ENCODE assay signal across 17 cellular contexts in the genomic region with DNA sequence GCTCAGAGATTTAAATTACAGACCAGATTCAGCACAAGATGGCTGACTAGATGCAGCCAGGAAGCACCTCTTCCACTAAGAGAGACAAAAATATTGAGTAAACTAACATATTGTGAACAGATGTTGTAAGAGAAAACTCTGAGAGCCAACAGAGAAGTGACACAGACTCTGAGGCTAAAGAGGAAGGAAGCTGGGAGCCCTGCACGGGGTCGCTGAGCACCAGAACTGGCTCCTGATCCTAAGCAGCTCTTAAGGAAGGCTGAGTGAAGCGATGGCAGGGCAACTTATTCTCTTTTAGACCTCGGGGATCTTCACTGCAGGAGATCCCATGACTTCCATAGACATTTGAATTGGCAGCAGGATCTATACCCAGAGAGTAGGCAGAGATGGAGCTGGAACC.
"Had no signal": no experiment of that assay in that cellular context is flagged by ENCODE, and none has a peak within 500 bp of the region (broad histone marks: within the 10 kb centered on the region; RNA-seq: fewer than 3 reads in every experiment).

No MANE protein-coding gene starts in this region.

- H3K9me3 ChIP-seq: lower lobe of right lung, neutrophil, right atrium auricular region, suprapubic skin had no signal

- H3K4me3 Mint-ChIP-seq: activated CD8-positive, alpha-beta T cell treated with anti-CD3 and anti-CD28 coated beads for 36 hours; activated naive CD8-positive, alpha-beta T cell treated with anti-CD3 and anti-CD28 coated beads, Interleukin-2, amount 50 U/mL, for 24 hours; immature natural killer cell; naive thymus-derived CD4-positive, alpha-beta T cell; type B pancreatic cell had no signal

- H3K27ac ChIP-seq: esophagus squamous epithelium, lower lobe of right lung, neutrophil, right atrium auricular region, suprapubic skin had no signal

- H3K4me1 Mint-ChIP-seq: activated naive CD8-positive, alpha-beta T cell treated with anti-CD3 and anti-CD28 coated beads, Interleukin-2, amount 50 U/mL, for 24 hours; immature natural killer cell; naive thymus-derived CD4-positive, alpha-beta T cell had no signal

- H3K4me3 ChIP-seq: esophagus squamous epithelium, lower lobe of right lung, right atrium auricular region, suprapubic skin had no signal

- ATAC-seq: activated CD8-positive, alpha-beta T cell treated with anti-CD3 and anti-CD28 coated beads for 36 hours; activated naive CD8-positive, alpha-beta T cell treated with anti-CD3 and anti-CD28 coated beads, Interleukin-2, amount 50 U/mL, for 24 hours; naive thymus-derived CD4-positive, alpha-beta T cell; stimulated activated naive CD8-positive, alpha-beta T cell treated with anti-CD3 and anti-CD28 coated beads, Interleukin-15, Interleukin-2, amounts not matched to agents 100 U/mL and 50 U/mL, for 24 hours had no signal

- H3K27me3 ChIP-seq: esophagus squamous epithelium, neutrophil, right atrium auricular region, suprapubic skin had no signal

- H3K27me3 Mint-ChIP-seq: activated CD8-positive, alpha-beta T cell treated with anti-CD3 and anti-CD28 coated beads for 36 hours; activated naive CD8-positive, alpha-beta T cell treated with anti-CD3 and anti-CD28 coated beads, Interleukin-2, amount 50 U/mL, for 24 hours; naive thymus-derived CD4-positive, alpha-beta T cell; type B pancreatic cell had no signal

- H3K27ac Mint-ChIP-seq: activated CD8-positive, alpha-beta T cell treated with anti-CD3 and anti-CD28 coated beads for 36 hours; activated naive CD8-positive, alpha-beta T cell treated with anti-CD3 and anti-CD28 coated beads, Interleukin-2, amount 50 U/mL, for 24 hours; immature natural killer cell; naive thymus-derived CD4-positive, alpha-beta T cell; type B pancreatic cell had no signal

- H3K36me3 Mint-ChIP-seq: immature natural killer cell; naive thymus-derived CD4-positive, alpha-beta T cell; type B pancreatic cell had no signal

- H3K4me1 ChIP-seq: esophagus squamous epithelium, lower lobe of right lung, right atrium auricular region, suprapubic skin had no signal

- H3K36me3 ChIP-seq: esophagus squamous epithelium, lower lobe of right lung, neutrophil, right atrium auricular region, suprapubic skin had no signal

- DNase-seq: activated CD4-positive, alpha-beta T cell treated with anti-CD3 and anti-CD28 coated beads for 1 hour; activated CD8-positive, alpha-beta memory T cell treated with anti-CD3 and anti-CD28 coated beads, Interleukin-2, amount 50 U/mL, for 48 hours; activated CD8-positive, alpha-beta T cell treated with anti-CD3 and anti-CD28 coated beads for 36 hours; activated naive CD4-positive, alpha-beta T cell treated with Interleukin-2 at 50 U/mL for 16 hours; activated naive CD8-positive, alpha-beta T cell treated with anti-CD3 and anti-CD28 coated beads, Interleukin-2, amount 50 U/mL, for 24 hours; esophagus squamous epithelium; foreskin fibroblast; immature natural killer cell; lower lobe of right lung; naive thymus-derived CD4-positive, alpha-beta T cell; stimulated activated CD4-positive, alpha-beta T cell treated with anti-CD3 and anti-CD28 coated beads, Interleukin-12 subunit alpha, Interleukin-12 subunit beta, amount 100 ng/mL, for 4 hours; stimulated activated naive CD8-positive, alpha-beta T cell treated with anti-CD3 and anti-CD28 coated beads, Interleukin-15, Interleukin-2, amounts not matched to agents 100 U/mL and 50 U/mL, for 24 hours; T-helper 2 cell had no signal
